In the genomic region with DNA sequence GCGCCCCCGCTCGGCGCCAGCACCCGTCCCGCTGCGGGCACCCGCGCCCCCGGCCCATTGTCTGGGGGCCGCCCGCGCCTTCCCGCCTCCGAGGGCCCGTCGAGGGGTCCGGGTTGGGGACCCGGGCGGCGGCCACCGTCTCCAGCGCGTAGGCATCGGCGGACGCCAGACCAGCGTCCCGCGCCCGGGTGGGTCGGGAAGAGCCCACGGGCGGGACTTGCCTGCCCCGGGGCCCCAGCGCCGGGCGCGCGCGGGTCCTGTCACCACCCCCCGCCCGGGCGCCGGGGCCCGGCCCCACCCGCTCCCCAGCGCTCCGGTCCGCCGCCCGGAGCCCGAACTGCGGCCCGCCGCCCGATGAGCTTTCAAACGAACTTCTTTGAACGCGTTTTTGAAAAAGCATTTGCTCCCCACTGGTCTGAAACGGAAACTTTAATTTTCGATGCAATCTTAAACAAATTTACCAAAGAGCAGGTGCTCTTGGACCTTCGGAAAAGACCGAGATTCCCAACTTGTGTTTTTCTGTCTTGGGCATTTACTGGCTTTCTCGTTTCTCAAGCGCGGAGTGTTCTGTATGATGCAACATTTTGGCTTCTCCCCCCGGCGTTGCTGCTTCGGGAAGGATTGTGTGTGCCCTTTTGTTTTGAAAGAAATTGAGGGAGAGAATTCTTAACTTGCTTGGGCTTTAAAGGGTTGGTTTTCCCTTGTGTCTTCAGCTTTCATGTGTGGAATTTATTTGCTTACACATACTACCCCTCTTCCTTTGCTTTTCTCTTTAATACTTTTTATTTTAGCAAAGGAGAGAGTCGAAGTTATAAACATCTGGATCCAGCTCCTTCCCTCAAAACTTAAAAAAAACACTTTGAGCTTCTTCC, we compare ENCODE assay signal across 8 cellular contexts. TPM values are rescaled to one million over a fixed set of nuclear protein-coding genes. Genes with fewer than 3 reads are reported as not detected.
DNase-seq lines count a peak whose midpoint lies in the region; ATAC-seq and TF ChIP-seq lines count a peak whose summit lies in the region.

No MANE protein-coding gene starts in this region.

- POLR2A ChIA-PET in activated CD8-positive, alpha-beta T cell treated with anti-CD3 and anti-CD28 coated beads for 36 hours (lab: Charles Lee) = interaction anchor here (1.5 kb wide), 1 partner anchor 10 kb away, joined by 5 read pairs; no protein-coding TSS in a partner anchor

- no peaks in the 10 kb centered on the region for H3K9me3 Mint-ChIP-seq in activated CD8-positive, alpha-beta T cell treated with anti-CD3 and anti-CD28 coated beads for 36 hours
- no peaks in the 10 kb centered on the region for H3K9me3 Mint-ChIP-seq in nephron

- DNase-seq in EH (ENCODE audit: low read depth) (peak; percentile 75), NCI-H1092 treated with DMSO at 0.1 percent for 48 hours (lab: John Stamatoyannopoulos, UW) (peak; percentile 58), fibroblast of gingiva (ENCODE audit: low read depth) (peak; percentile 86)
- DNase-seq in activated CD8-positive, alpha-beta T cell treated with anti-CD3 and anti-CD28 coated beads for 36 hours = peak; percentile 28

- peaks cover 45% of the 10 kb centered on the region for H3K4me1 Mint-ChIP-seq in activated CD8-positive, alpha-beta T cell treated with anti-CD3 and anti-CD28 coated beads for 36 hours (ENCODE audit: low read depth)
- H3K4me1 Mint-ChIP-seq in nephron = peaks cover 59% of the 10 kb centered on the region

- H3K27ac Mint-ChIP-seq in activated CD8-positive, alpha-beta T cell treated with anti-CD3 and anti-CD28 coated beads for 36 hours = peak overlapping the region; percentile 77
- H3K27ac Mint-ChIP-seq in nephron = peak overlapping the region; percentile 95 to 96 (median 96)

- ATAC-seq in GM21786 (IDR thresholded peaks at IDR 0.05; ENCODE audit: unreplicated experiment) (peak; percentile 5), HG02884 (IDR thresholded peaks at IDR 0.05; ENCODE audit: unreplicated experiment) (no peak), GM18870 (IDR thresholded peaks at IDR 0.05; ENCODE audit: unreplicated experiment) (no peak)
- no peak for ATAC-seq in activated CD8-positive, alpha-beta T cell treated with anti-CD3 and anti-CD28 coated beads for 36 hours

- intact Hi-C loops in activated CD8-positive, alpha-beta T cell treated with anti-CD3 and anti-CD28 coated beads for 36 hours (cut with micrococcal nuclease) = no loop called here

- TF ChIP-seq CTCF in activated CD8-positive, alpha-beta T cell treated with anti-CD3 and anti-CD28 coated beads for 36 hours (IDR thresholded peaks at IDR 0.05) = no peak
- no peak for TF ChIP-seq CTCF in nephron (IDR thresholded peaks at IDR 0.05; ENCODE audit: unreplicated experiment in 3 of 3)

- CTCF ChIA-PET in activated CD8-positive, alpha-beta T cell treated with anti-CD3 and anti-CD28 coated beads for 36 hours (lab: Charles Lee) = interaction anchor here (0.6 to 2.7 kb wide), 6 partner anchors 8 to 354 kb away, joined by 3 to 13 read pairs (median 3); no protein-coding TSS in a partner anchor

- H3K27me3 Mint-ChIP-seq in activated CD8-positive, alpha-beta T cell treated with anti-CD3 and anti-CD28 coated beads for 36 hours = peaks cover 2% of the 10 kb centered on the region
- H3K27me3 Mint-ChIP-seq in nephron (ENCODE audit: low read depth) = peaks cover 4% of the 10 kb centered on the region

- peak overlapping the region; percentile 87 for H3K4me3 Mint-ChIP-seq in activated CD8-positive, alpha-beta T cell treated with anti-CD3 and anti-CD28 coated beads for 36 hours
- H3K4me3 Mint-ChIP-seq in nephron = peak overlapping the region; percentile 90 to 99 (median 96)

- H3K36me3 Mint-ChIP-seq in activated CD8-positive, alpha-beta T cell treated with anti-CD3 and anti-CD28 coated beads for 36 hours (ENCODE audit: low read depth) = peaks cover 2% of the 10 kb centered on the region
- H3K36me3 Mint-ChIP-seq in nephron (ENCODE audit: low read depth) = peaks cover 7% of the 10 kb centered on the region

RNA-seq across cellular contexts. Expression of a gene that starts 0.7 kb away (rescaled TPM):
- total RNA-seq in activated CD8-positive, alpha-beta T cell treated with anti-CD3 and anti-CD28 coated beads for 36 hours = 10 to 100 TPM; 19.7 to 21.8 TPM

Comparison
In these comparisons a context has a peak if more than half of its experiments do, and no peak if none do; other contexts are left out.
1. DNase-seq: peak in every context shown above with its lines; median percentile 86 in fibroblast of gingiva; 75 in EH; 58 in NCI-H1092 treated with DMSO at 0.1 percent for 48 hours; 28 in activated CD8-positive, alpha-beta T cell treated with anti-CD3 and anti-CD28 coated beads for 36 hours.